In the genomic region with DNA sequence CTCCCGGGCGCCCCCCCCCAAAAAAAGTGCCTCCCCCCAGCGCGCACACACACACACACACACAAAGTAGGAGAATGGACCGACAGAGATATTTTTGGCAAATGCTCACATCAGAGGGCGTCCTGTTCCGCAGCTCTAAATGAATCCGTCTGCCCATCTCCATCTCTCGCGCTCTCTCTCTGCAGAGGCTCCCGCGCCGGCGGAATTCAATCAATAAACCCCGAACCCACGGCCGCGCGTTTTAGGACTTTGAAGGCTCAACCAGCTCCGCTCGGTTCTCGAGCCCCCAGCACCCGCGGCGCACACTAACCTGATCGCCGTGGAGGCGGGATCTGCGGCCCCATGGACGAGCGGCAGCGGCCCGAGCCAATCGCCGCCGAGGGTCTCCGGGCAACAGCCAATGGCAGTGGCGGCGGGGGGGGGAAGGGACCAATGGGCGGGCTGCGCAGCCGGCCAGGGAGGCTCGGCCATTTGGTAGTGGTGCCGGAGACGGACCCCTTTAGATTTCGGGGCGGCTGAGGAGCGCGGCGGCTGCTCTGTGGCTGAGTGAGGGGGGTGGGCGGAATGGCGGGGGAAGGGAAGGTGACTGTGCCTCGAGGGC, we compare ENCODE assay signal across 8 cellular contexts.
DNase-seq lines count a peak whose midpoint lies in the region; ATAC-seq and TF ChIP-seq lines count a peak whose summit lies in the region.

Gene ANP32A (minus strand): TSS at position 307 of the 601 bp plus-strand sequence. CDS start 144 bp downstream, at position 163.

- peak; percentile 51 for ATAC-seq in GM19035 (IDR thresholded peaks at IDR 0.05; ENCODE audit: unreplicated experiment)
- peak; percentile 59 for ATAC-seq in HG03432 (IDR thresholded peaks at IDR 0.05; ENCODE audit: unreplicated experiment)

- H3K4me3 ChIP-seq in choroid plexus epithelial cell (ENCODE audit: low read depth, low read length): peak within 1 kb of the TSS; percentile 89

- peak; percentile 86 for DNase-seq in AG09319 (ENCODE audit: extremely low read depth, low read depth)
- peak; percentile 83 for DNase-seq in NCI-H524 treated with DMSO at 0.1 percent for 48 hours (lab: John Stamatoyannopoulos, UW)
- DNase-seq in activated CD4-positive, alpha-beta T cell treated with anti-CD3 and anti-CD28 coated beads for 4 hours: peak; percentile 97 to 98
- DNase-seq in choroid plexus epithelial cell (ENCODE audit: low read depth): peak; percentile 96
- DNase-seq in stimulated activated CD4-positive, alpha-beta T cell treated with anti-CD3 and anti-CD28 coated beads, Interleukin-1b, Interleukin-23, amount 100 ng/mL, for 4 hours (ENCODE audit: low read depth in 2 of 2): peak; percentile 96 to 98

- no peaks in the 10 kb centered on the region for H3K27me3 ChIP-seq in layer of hippocampus (ENCODE audit: control insufficient read depth, insufficient read depth, low read length)

- H3K27ac ChIP-seq in layer of hippocampus (ENCODE audit: low read depth, low read length): peak within 1 kb of the TSS; percentile 96

- no peak for TF ChIP-seq CTCF in AG09319 (IDR thresholded peaks at IDR 0.05; ENCODE audit: low read depth, low read length)
- no peak for TF ChIP-seq CTCF in choroid plexus epithelial cell (conservative IDR thresholded peaks at IDR 0.05; ENCODE audit: low read depth, low read length)

Comparison
In these comparisons a context has a peak if more than half of its experiments do, and no peak if none do; other contexts are left out.
1. Peak in every context shown above with its lines: DNase-seq, ATAC-seq, H3K4me3 ChIP-seq and H3K27ac ChIP-seq.